8 cellular contexts compared by ENCODE assay signal in the genomic region with DNA sequence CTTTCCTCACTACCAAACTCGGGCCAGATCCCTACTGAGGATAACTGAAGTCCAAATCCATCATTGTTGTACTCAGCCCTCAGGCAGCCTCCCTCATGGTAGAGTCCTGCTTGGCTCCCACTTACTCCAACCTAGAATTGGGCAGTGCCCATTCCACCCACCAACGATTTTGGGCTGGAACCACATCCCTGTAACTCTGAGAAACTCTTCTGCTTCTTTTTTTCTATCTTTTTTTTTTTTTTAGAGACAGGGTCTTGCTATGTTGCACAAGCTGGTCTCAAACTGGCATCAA. TPM values are rescaled to one million over a fixed set of nuclear protein-coding genes. Genes with fewer than 3 reads are reported as not detected.
DNase-seq lines count a peak whose midpoint lies in the region; ATAC-seq, FAIRE-seq and TF ChIP-seq lines count a peak whose summit lies in the region.

No MANE protein-coding gene starts in this region.

- no peak for TF ChIP-seq POLR2A in gastroesophageal sphincter (IDR thresholded peaks at IDR 0.05)
- TF ChIP-seq POLR2A in GM12891 (IDR thresholded peaks at IDR 0.05; ENCODE audit: low read depth, low read length): no peak

- no peaks in the 10 kb centered on the region for H3K9me3 ChIP-seq in gastroesophageal sphincter
- no peaks in the 10 kb centered on the region for H3K9me3 ChIP-seq in skeletal muscle satellite cell (replicated peaks; ENCODE audit: low read length)

- H3K4me3 ChIP-seq in H7 (ENCODE audit: insufficient read depth, low read depth, low read length) (peak overlapping the region; percentile 74), WI38 (ENCODE audit: low read depth, low read length) (peak overlapping the region; percentile 93), gastroesophageal sphincter (peak overlapping the region; percentile 67 to 77), skeletal muscle satellite cell (ENCODE audit: low read length) (peak overlapping the region; percentile 93)

- H3K27me3 ChIP-seq in H7 (ENCODE audit: control insufficient read depth, insufficient read depth, low read length): peaks cover 11% of the 10 kb centered on the region
- no peaks in the 10 kb centered on the region for H3K27me3 ChIP-seq in gastroesophageal sphincter
- H3K27me3 ChIP-seq in skeletal muscle satellite cell (ENCODE audit: control insufficient read depth, insufficient read depth, low read length): no peaks in the 10 kb centered on the region

- H3K36me3 ChIP-seq in H7 (replicated peaks; ENCODE audit: control insufficient read depth, insufficient read depth, low read length) (no peaks in the 10 kb centered on the region; the same call in 1 of the 2 replicates), gastroesophageal sphincter (peaks cover 0 to 48% of the 10 kb centered on the region in 2 donors), skeletal muscle satellite cell (ENCODE audit: insufficient read depth, low read length) (peaks cover 35% of the 10 kb centered on the region)

- WGBS in gastroesophageal sphincter (ENCODE audit: low coverage in 1 of 2), 2 donors: 0 to 18% methylated on average over 1 to 2 of the region's 2 CpGs

- DNase-seq in H7 (no peak), cerebellum (ENCODE audit: low spot score) (no peak), NCI-H1092 treated with DMSO at 0.1 percent for 48 hours (lab: John Stamatoyannopoulos, UW) (no peak), SIG-M5 (lab: John Stamatoyannopoulos, UW) (no peak), GM12891 (ENCODE audit: insufficient read length, low spot score) (no peak)

- H3K9ac ChIP-seq in skeletal muscle satellite cell (ENCODE audit: low read depth, low read length): peak overlapping the region; percentile 73

- no peak for TF ChIP-seq CTCF in WI38 (IDR thresholded peaks at IDR 0.05; ENCODE audit: low read depth, low read length)
- TF ChIP-seq CTCF in gastroesophageal sphincter (IDR thresholded peaks at IDR 0.05): no peak

- peaks cover 0 to 42% (median 12%) of the 10 kb centered on the region in 3 donors for H3K4me1 ChIP-seq in gastroesophageal sphincter
- H3K4me1 ChIP-seq in skeletal muscle satellite cell (ENCODE audit: control insufficient read depth, insufficient read depth, low read length): peaks cover 18% of the 10 kb centered on the region

- FAIRE-seq in GM12891 (lab: Jason Lieb, UNC): no peak

- ATAC-seq in gastroesophageal sphincter: no peak

- no peak for TF ChIP-seq EP300 in gastroesophageal sphincter (IDR thresholded peaks at IDR 0.05)

- peak overlapping the region; percentile 93 to 99 (median 96) for H3K27ac ChIP-seq in gastroesophageal sphincter

- H3K4me2 ChIP-seq in skeletal muscle satellite cell (ENCODE audit: low read length): peak overlapping the region; percentile 96

TF ChIP-seq in GM12891, 5 proteins besides CTCF, POLR2A, EP300 and RAD21:
- TF ChIP-seq POU2F2 (IDR thresholded peaks at IDR 0.05; ENCODE audit: low read depth, low read length) (no peak), PAX5 (IDR thresholded peaks at IDR 0.05; ENCODE audit: insufficient read depth, low read length, severe bottlenecking) (no peak), TAF1 (IDR thresholded peaks at IDR 0.05; ENCODE audit: low read depth, low read length) (no peak), SPI1 (IDR thresholded peaks at IDR 0.05; ENCODE audit: low read depth, low read length) (no peak), POLR2AphosphoS5 (IDR thresholded peaks at IDR 0.05; ENCODE audit: low read depth, low read length) (no peak)

RNA-seq across cellular contexts. Expression of gene PRR14, which starts 1.2 kb away (rescaled TPM):
- total RNA-seq in H7 (2014; rRNA removed; shearing (Covaris generic)): 4.7 and 4.8 TPM in 2 replicates
- 10 to 100 TPM; 21.7 to 49.2 (median 41.8) TPM for total RNA-seq in gastroesophageal sphincter
- 3.8 and 6.8 TPM in 2 replicates for total RNA-seq in skeletal muscle satellite cell (2012; rRNA removed)
- 8.4 TPM for total RNA-seq in cerebellum
- polyA plus RNA-seq in GM12891 (2012; ENCODE audit: low read depth, missing spikeins): 38.7 TPM

RNA-seq across cellular contexts. Expression of gene FBRS, which starts 6.3 kb away (rescaled TPM):
- 11.5 and 13.4 TPM in 2 replicates for total RNA-seq in H7 (2014; rRNA removed; shearing (Covaris generic))
- total RNA-seq in gastroesophageal sphincter (10 to 100 TPM; 19.9 to 52.1 (median 32.8) TPM), cerebellum (16.6 TPM)
- total RNA-seq in skeletal muscle satellite cell (2012; rRNA removed): 9.9 and 22.1 TPM in 2 replicates
- 47.2 TPM for polyA plus RNA-seq in GM12891 (2012; ENCODE audit: low read depth, missing spikeins)

RNA-seq across cellular contexts. Expression of gene ZNF689, which starts 41.8 kb away (rescaled TPM):
- 17.3 and 18.7 TPM in 2 replicates for total RNA-seq in H7 (2014; rRNA removed; shearing (Covaris generic))
- total RNA-seq in gastroesophageal sphincter (10 to 100 TPM in 2 of 4 donors, 1 to 10 TPM in 2; 9.7 to 13.1 (median 11.4) TPM), cerebellum (7.2 TPM)
- total RNA-seq in skeletal muscle satellite cell (2012; rRNA removed): 4.4 and 6.1 TPM in 2 replicates
- 5.2 TPM for polyA plus RNA-seq in GM12891 (2012; ENCODE audit: low read depth, missing spikeins)

RNA-seq across cellular contexts. Expression of gene SRCAP, which starts 47.0 kb away (rescaled TPM):
- 7.4 and 12.1 TPM in 2 replicates for total RNA-seq in H7 (2014; rRNA removed; shearing (Covaris generic))
- total RNA-seq in gastroesophageal sphincter (10 to 100 TPM; 20.6 to 57.4 (median 36.0) TPM), cerebellum (33.2 TPM)
- total RNA-seq in skeletal muscle satellite cell (2012; rRNA removed): 12.4 and 12.7 TPM in 2 replicates
- polyA plus RNA-seq in GM12891 (2012; ENCODE audit: low read depth, missing spikeins): 11.5 TPM
